ENCODE assay signal across 24 cellular contexts in genomic region chr5:29380029-29380428, GRCh38.
"Had no signal": no experiment of that assay in that cellular context is flagged by ENCODE, and none has a peak within 500 bp of the region (broad histone marks: within the 10 kb centered on the region; RNA-seq: fewer than 3 reads in every experiment).

No MANE protein-coding gene starts in this region.

- H3K4me2 ChIP-seq: neural progenitor cell had no signal

- H3K27me3 ChIP-seq: neural progenitor cell, ovary, right lobe of liver, sigmoid colon, stomach, thyroid gland, tibial nerve, upper lobe of left lung, vagina had no signal

- H3K27ac ChIP-seq: neural progenitor cell, ovary, parathyroid adenoma, psoas muscle, right lobe of liver, sigmoid colon, stomach, thoracic aorta, thyroid gland, tibial nerve, upper lobe of left lung, vagina had no signal

- H3K9ac ChIP-seq: neural progenitor cell, parathyroid adenoma had no signal

- H2AFZ ChIP-seq: neural progenitor cell, parathyroid adenoma had no signal

- DNase-seq: naive thymus-derived CD8-positive, alpha-beta T cell; nephron progenitor cell; occipital lobe; ovary; psoas muscle; right cardiac atrium; right lobe of liver; sigmoid colon; small intestine; stimulated activated CD4-positive, alpha-beta T cell treated with anti-CD3 and anti-CD28 coated beads, Interleukin-15, amount 100 ng/mL, for 24 hours; stimulated activated CD4-positive, alpha-beta T cell treated with anti-CD3 and anti-CD28 coated beads, Interleukin-2, amount 100 ng/mL, for 24 hours; stimulated activated CD4-positive, alpha-beta T cell treated with anti-CD3 and anti-CD28 coated beads, Interleukin-2, amount 100 ng/mL, for 48 hours; stimulated activated CD4-positive, alpha-beta T cell treated with anti-CD3 and anti-CD28 coated beads, Interleukin-4, amount 100 ng/mL, for 24 hours; stimulated activated naive B cell treated with anti-CD40 and anti-IgM and Interleukin-4, amounts not matched to agents 10 μg/mL and 1 μg/mL and 100 μg/mL, for 72 hours; stimulated activated naive CD4-positive, alpha-beta T cell treated with Interleukin-2 at 50 U/mL for 16 hours; stomach; thyroid gland; trophoblast cell had no signal

- H3K9me3 ChIP-seq: ovary, psoas muscle, right lobe of liver, sigmoid colon, stomach, thoracic aorta, thyroid gland, tibial nerve, upper lobe of left lung, vagina had no signal

- H3K36me3 ChIP-seq: neural progenitor cell, ovary, right lobe of liver, sigmoid colon, stomach, thoracic aorta, thyroid gland, tibial nerve, upper lobe of left lung, vagina had no signal

- H3K4me1 ChIP-seq: neural progenitor cell, parathyroid adenoma, psoas muscle, right lobe of liver, sigmoid colon, stomach, thyroid gland, tibial nerve, upper lobe of left lung, vagina had no signal

- H3K4me3 ChIP-seq: neural progenitor cell, ovary, psoas muscle, right lobe of liver, sigmoid colon, stomach, thoracic aorta, thyroid gland, tibial nerve, upper lobe of left lung, vagina had no signal

- H3K79me2 ChIP-seq: parathyroid adenoma had no signal
